8 cellular contexts compared by ENCODE assay signal in genomic region chr11:31340903-31341572, GRCh38. TPM values are rescaled to one million over a fixed set of nuclear protein-coding genes. Genes with fewer than 3 reads are reported as not detected.
DNase-seq lines count a peak whose midpoint lies in the region; TF ChIP-seq lines count a peak whose summit lies in the region.

No MANE protein-coding gene starts in this region.

- no peaks in the 10 kb centered on the region for H3K9me3 Mint-ChIP-seq in activated T-helper 2 cell treated with anti-CD3 and anti-CD28 coated beads, Interferon-gamma antibody, Interleukin-2, Interleukin-4, amounts not matched to agents 10 μg/mL and 5 μg/mL and 100 μg/mL, durations not matched to agents 14 hours and 24 hours and 36 hours

- no peak overlapping the region for H3K27ac ChIP-seq in coronary artery

- no peak overlapping the region for H3K4me3 ChIP-seq in HFF-Myc (replicated peaks; ENCODE audit: low read depth, low read length)
- H3K4me3 ChIP-seq in fibroblast of villous mesenchyme (ENCODE audit: low read depth, low read length): no peak overlapping the region
- no peak overlapping the region for H3K4me3 ChIP-seq in coronary artery

- H3K27ac Mint-ChIP-seq in activated T-helper 2 cell treated with anti-CD3 and anti-CD28 coated beads, Interferon-gamma antibody, Interleukin-2, Interleukin-4, amounts not matched to agents 10 μg/mL and 5 μg/mL and 100 μg/mL, durations not matched to agents 14 hours and 24 hours and 36 hours: no peak overlapping the region

- intact Hi-C loops in activated T-helper 2 cell treated with anti-CD3 and anti-CD28 coated beads, Interferon-gamma antibody, Interleukin-2, Interleukin-4, amounts not matched to agents 10 μg/mL and 5 μg/mL and 100 μg/mL, durations not matched to agents 14 hours and 24 hours and 36 hours (cut with micrococcal nuclease): no loop called here

- no peaks in the 10 kb centered on the region for H3K4me1 Mint-ChIP-seq in activated T-helper 2 cell treated with anti-CD3 and anti-CD28 coated beads, Interferon-gamma antibody, Interleukin-2, Interleukin-4, amounts not matched to agents 10 μg/mL and 5 μg/mL and 100 μg/mL, durations not matched to agents 14 hours and 24 hours and 36 hours (ENCODE audit: low read depth)

- peak; percentile 15 for DNase-seq in Daoy (ENCODE audit: low read depth)
- no peak for DNase-seq in HFF-Myc (ENCODE audit: extremely low read depth, low read depth)
- DNase-seq in RPMI8226: peak; percentile 9
- peak; percentile 39 for DNase-seq in fibroblast of villous mesenchyme (ENCODE audit: low read depth)
- DNase-seq in ureter (ENCODE audit: low spot score): no peak
- DNase-seq in activated T-helper 2 cell treated with anti-CD3 and anti-CD28 coated beads, Interferon-gamma antibody, Interleukin-2, Interleukin-4, amounts not matched to agents 10 μg/mL and 5 μg/mL and 100 μg/mL, durations not matched to agents 14 hours and 24 hours and 36 hours (ENCODE audit: low spot score): no peak
- no peak for DNase-seq in NCI-H1105 (lab: John Stamatoyannopoulos, UW)
- no peak for DNase-seq in coronary artery (ENCODE audit: low spot score)

- H3K36me3 Mint-ChIP-seq in activated T-helper 2 cell treated with anti-CD3 and anti-CD28 coated beads, Interferon-gamma antibody, Interleukin-2, Interleukin-4, amounts not matched to agents 10 μg/mL and 5 μg/mL and 100 μg/mL, durations not matched to agents 14 hours and 24 hours and 36 hours (ENCODE audit: low read depth): no peaks in the 10 kb centered on the region

- H3K4me3 Mint-ChIP-seq in activated T-helper 2 cell treated with anti-CD3 and anti-CD28 coated beads, Interferon-gamma antibody, Interleukin-2, Interleukin-4, amounts not matched to agents 10 μg/mL and 5 μg/mL and 100 μg/mL, durations not matched to agents 14 hours and 24 hours and 36 hours (ENCODE audit: low read depth): no peak overlapping the region

- TF ChIP-seq CTCF in HFF-Myc (IDR thresholded peaks at IDR 0.05; ENCODE audit: low read depth, low read length, missing control alignments) (peak; percentile 68), fibroblast of villous mesenchyme (IDR thresholded peaks at IDR 0.05; ENCODE audit: insufficient read depth, low read depth, low read length) (peak; percentile 69), coronary artery (IDR thresholded peaks at IDR 0.05) (no peak)

- peaks cover 6% of the 10 kb centered on the region for H3K27me3 Mint-ChIP-seq in activated T-helper 2 cell treated with anti-CD3 and anti-CD28 coated beads, Interferon-gamma antibody, Interleukin-2, Interleukin-4, amounts not matched to agents 10 μg/mL and 5 μg/mL and 100 μg/mL, durations not matched to agents 14 hours and 24 hours and 36 hours (ENCODE audit: low read depth)

RNA-seq across cellular contexts. Expression of gene DCDC1, which starts 28.5 kb away (rescaled TPM):
- total RNA-seq in Daoy (2014; rRNA removed; shearing (Covaris generic)): 0.23 and 1.0 TPM in 2 replicates
- total RNA-seq in fibroblast of villous mesenchyme: under 0.01 and 0.43 TPM in 2 replicates
- total RNA-seq in ureter: 1.6 TPM
- not detected in 2 replicates for total RNA-seq in activated T-helper 2 cell treated with anti-CD3 and anti-CD28 coated beads, Interferon-gamma antibody, Interleukin-2, Interleukin-4, amounts not matched to agents 10 μg/mL and 5 μg/mL and 100 μg/mL, durations not matched to agents 14 hours and 24 hours and 36 hours

RNA-seq across cellular contexts. Expression of gene DNAJC24, which starts 28.6 kb away (rescaled TPM):
- total RNA-seq in Daoy (2014; rRNA removed; shearing (Covaris generic)): 13.7 and 19.1 TPM in 2 replicates
- total RNA-seq in fibroblast of villous mesenchyme: 17.4 and 25.0 TPM in 2 replicates
- total RNA-seq in ureter: 16.1 TPM
- 19.6 and 20.7 TPM in 2 replicates for total RNA-seq in activated T-helper 2 cell treated with anti-CD3 and anti-CD28 coated beads, Interferon-gamma antibody, Interleukin-2, Interleukin-4, amounts not matched to agents 10 μg/mL and 5 μg/mL and 100 μg/mL, durations not matched to agents 14 hours and 24 hours and 36 hours

Comparison
In these comparisons a context has a peak if more than half of its experiments do, and no peak if none do; other contexts are left out.
1. DNase-seq: peak in Daoy (single experiment), RPMI8226 (single experiment) and fibroblast of villous mesenchyme (single experiment); none in HFF-Myc (single experiment), ureter (single experiment), activated T-helper 2 cell treated with anti-CD3 and anti-CD28 coated beads, Interferon-gamma antibody, Interleukin-2, Interleukin-4, amounts not matched to agents 10 μg/mL and 5 μg/mL and 100 μg/mL, durations not matched to agents 14 hours and 24 hours and 36 hours (single experiment), NCI-H1105 (single experiment) and coronary artery (single experiment).